ENCODE assay signal across 1 cellular context in the genomic region with DNA sequence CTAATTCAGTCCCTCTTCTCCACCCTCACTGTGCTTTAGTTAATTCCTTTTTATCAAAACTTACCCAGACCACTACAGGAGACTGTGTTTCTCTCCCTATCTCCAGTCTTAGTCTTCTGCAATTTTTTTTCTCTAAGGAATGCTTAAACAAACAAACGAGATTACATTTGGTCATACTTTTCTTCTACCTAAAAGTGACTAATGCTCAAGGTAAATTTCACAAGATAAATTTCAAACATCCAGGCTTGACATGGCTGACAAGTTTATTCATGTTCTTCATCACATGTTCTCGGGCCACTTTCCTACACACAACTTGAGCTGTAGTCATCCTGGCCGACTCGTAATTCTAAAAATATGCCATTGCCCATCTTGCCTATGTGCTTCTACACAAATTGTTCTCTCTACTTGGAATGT.
TF ChIP-seq lines count a peak whose summit lies in the region.

No MANE protein-coding gene starts in this region.

TF ChIP-seq in WTC11, 78 proteins besides CTCF, POLR2A, EP300 and RAD21 (continued from another document):
- no peak for TF ChIP-seq FOXJ3 (CRISPR knock-in tag; IDR thresholded peaks at IDR 0.05; ENCODE audit: borderline replicate concordance)
- no peak for TF ChIP-seq OVOL2 (CRISPR knock-in tag; IDR thresholded peaks at IDR 0.05; ENCODE audit: borderline replicate concordance)
- TF ChIP-seq ZNF121 (CRISPR knock-in tag; IDR thresholded peaks at IDR 0.05): no peak
- TF ChIP-seq GTF2I (CRISPR knock-in tag; conservative IDR thresholded peaks at IDR 0.05): no peak
- TF ChIP-seq ZNF423 (CRISPR knock-in tag; IDR thresholded peaks at IDR 0.05): no peak
